Comparison of ENCODE assay signal across 1 cellular context in genomic region chr7:32511791-32512190, GRCh38.
TF ChIP-seq lines count a peak whose summit lies in the region.

No MANE protein-coding gene starts in this region.

TF ChIP-seq in GM23338, 12 proteins besides CTCF, POLR2A, EP300 and RAD21 (continued from another document):
- TF ChIP-seq ZNF462 (CRISPR knock-in tag; IDR thresholded peaks at IDR 0.05) (no peak), ETS1 (IDR thresholded peaks at IDR 0.05) (no peak), REST (IDR thresholded peaks at IDR 0.05; ENCODE audit: unreplicated experiment) (no peak), CREB1 (CRISPR knock-in tag; IDR thresholded peaks at IDR 0.05; ENCODE audit: low read depth) (no peak)
